ENCODE assay signal across 21 cellular contexts in genomic region chr13:111915104-111915551, GRCh38.
"Had no signal": no experiment of that assay in that cellular context is flagged by ENCODE, and none has a peak within 500 bp of the region (broad histone marks: within the 10 kb centered on the region; RNA-seq: fewer than 3 reads in every experiment).

No MANE protein-coding gene starts in this region.

- H3K27me3 ChIP-seq: foreskin keratinocyte, neural progenitor cell, ovary had no signal

- H3K36me3 ChIP-seq: left lung, neural progenitor cell, ovary, tibial artery had no signal

- H3K9ac ChIP-seq: neural progenitor cell had no signal

- H3K4me1 ChIP-seq: foreskin keratinocyte, left lung, neural progenitor cell, psoas muscle, tibial artery had no signal

- H3K9me3 ChIP-seq: left lung, ovary, psoas muscle, tibial artery had no signal

- ATAC-seq: activated CD4-positive, CD25-positive, alpha-beta regulatory T cell treated with anti-CD3 and anti-CD28 coated beads, Interleukin-2, amount 50 U/mL, for 24 hours; activated CD8-positive, alpha-beta T cell treated with anti-CD3 and anti-CD28 coated beads for 36 hours; activated T-cell treated with anti-CD3 and anti-CD28 coated beads, Interleukin-2, amount 50 U/mL, for 4 hours; foreskin keratinocyte; left lung; naive thymus-derived CD8-positive, alpha-beta T cell; psoas muscle; right cardiac atrium; stimulated activated naive CD8-positive, alpha-beta T cell treated with anti-CD3 and anti-CD28 coated beads, Interleukin-15, amount 100 ng/mL, for 72 hours had no signal

- H3K4me3 ChIP-seq: left lung, neural progenitor cell, ovary, psoas muscle, tibial artery had no signal

- H3K27ac ChIP-seq: foreskin keratinocyte, left lung, neural progenitor cell, ovary, psoas muscle, tibial artery had no signal

- DNase-seq: activated CD4-positive, alpha-beta T cell treated with anti-CD3 and anti-CD28 coated beads, Interleukin-2, amount 10 ng/mL, durations not matched to agents 7 days and 5 days; activated CD8-positive, alpha-beta T cell treated with anti-CD3 and anti-CD28 coated beads for 36 hours; activated naive CD4-positive, alpha-beta T cell treated with anti-CD3 and anti-CD28 coated beads for 36 hours; activated naive CD8-positive, alpha-beta T cell treated with anti-CD3 and anti-CD28 coated beads, Interleukin-2, amount 10 ng/mL, durations not matched to agents 7 days and 5 days; activated T-cell treated with anti-CD3 and anti-CD28 coated beads, Interleukin-2, amount 50 U/mL, for 4 hours; amygdala; cortex of kidney; effector CD4-positive, alpha-beta T cell; erythroblast; foreskin keratinocyte; kidney; left lung; psoas muscle; right cardiac atrium; stimulated activated CD4-positive, alpha-beta T cell treated with anti-CD3 and anti-CD28 coated beads, Interleukin-1b, Interleukin-23, amount 100 ng/mL, for 48 hours; stimulated activated naive CD8-positive, alpha-beta T cell treated with anti-CD3 and anti-CD28 coated beads, Interleukin-15, amount 100 ng/mL, for 72 hours had no signal
